Comparison of ENCODE assay signal across 1 cellular context in the genomic region with DNA sequence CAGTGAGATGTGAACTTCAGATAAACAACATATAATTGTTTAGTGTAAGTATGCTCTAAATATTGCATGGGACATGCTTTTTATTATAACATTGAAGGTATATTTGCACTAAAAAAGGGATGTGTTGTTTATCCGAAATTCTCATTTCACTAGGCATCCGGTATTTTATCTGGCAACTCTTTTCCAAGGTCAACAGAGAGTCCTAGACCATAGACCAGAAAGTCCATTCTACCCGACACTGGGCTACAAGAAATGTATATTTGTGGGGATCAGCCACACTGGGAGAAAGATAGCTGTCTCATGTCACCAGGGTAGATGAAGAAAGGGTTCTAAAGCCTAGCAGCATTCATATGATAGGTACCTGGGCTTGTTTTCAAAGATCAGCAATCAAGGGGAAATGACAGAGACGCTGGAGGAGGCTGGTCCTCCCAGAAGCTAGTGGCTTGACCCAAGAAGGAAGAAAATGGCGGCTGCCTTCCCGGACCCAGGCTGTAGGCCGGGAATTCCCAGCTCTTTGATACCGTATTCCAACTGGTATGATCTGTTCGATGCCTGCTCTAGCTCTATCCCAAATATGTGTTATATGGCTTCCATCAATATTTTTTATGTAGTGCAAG.
TF ChIP-seq lines count a peak whose summit lies in the region.

No MANE protein-coding gene starts in this region.

TF ChIP-seq in GM12878, 131 proteins besides CTCF, POLR2A, EP300 and RAD21:
- TF ChIP-seq, protein P1, sequence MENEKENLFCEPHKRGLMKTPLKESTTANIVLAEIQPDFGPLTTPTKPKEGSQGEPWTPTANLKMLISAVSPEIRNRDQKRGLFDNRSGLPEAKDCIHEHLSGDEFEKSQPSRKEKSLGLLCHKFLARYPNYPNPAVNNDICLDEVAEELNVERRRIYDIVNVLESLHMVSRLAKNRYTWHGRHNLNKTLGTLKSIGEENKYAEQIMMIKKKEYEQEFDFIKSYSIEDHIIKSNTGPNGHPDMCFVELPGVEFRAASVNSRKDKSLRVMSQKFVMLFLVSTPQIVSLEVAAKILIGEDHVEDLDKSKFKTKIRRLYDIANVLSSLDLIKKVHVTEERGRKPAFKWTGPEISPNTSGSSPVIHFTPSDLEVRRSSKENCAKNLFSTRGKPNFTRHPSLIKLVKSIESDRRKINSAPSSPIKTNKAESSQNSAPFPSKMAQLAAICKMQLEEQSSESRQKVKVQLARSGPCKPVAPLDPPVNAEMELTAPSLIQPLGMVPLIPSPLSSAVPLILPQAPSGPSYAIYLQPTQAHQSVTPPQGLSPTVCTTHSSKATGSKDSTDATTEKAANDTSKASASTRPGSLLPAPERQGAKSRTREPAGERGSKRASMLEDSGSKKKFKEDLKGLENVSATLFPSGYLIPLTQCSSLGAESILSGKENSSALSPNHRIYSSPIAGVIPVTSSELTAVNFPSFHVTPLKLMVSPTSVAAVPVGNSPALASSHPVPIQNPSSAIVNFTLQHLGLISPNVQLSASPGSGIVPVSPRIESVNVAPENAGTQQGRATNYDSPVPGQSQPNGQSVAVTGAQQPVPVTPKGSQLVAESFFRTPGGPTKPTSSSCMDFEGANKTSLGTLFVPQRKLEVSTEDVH (IDR thresholded peaks at IDR 0.05; ENCODE audit: low read depth, partially characterized antibody): no peak
- no peak for TF ChIP-seq ZBED1 (IDR thresholded peaks at IDR 0.05; ENCODE audit: borderline replicate concordance)
- TF ChIP-seq, protein P2, sequence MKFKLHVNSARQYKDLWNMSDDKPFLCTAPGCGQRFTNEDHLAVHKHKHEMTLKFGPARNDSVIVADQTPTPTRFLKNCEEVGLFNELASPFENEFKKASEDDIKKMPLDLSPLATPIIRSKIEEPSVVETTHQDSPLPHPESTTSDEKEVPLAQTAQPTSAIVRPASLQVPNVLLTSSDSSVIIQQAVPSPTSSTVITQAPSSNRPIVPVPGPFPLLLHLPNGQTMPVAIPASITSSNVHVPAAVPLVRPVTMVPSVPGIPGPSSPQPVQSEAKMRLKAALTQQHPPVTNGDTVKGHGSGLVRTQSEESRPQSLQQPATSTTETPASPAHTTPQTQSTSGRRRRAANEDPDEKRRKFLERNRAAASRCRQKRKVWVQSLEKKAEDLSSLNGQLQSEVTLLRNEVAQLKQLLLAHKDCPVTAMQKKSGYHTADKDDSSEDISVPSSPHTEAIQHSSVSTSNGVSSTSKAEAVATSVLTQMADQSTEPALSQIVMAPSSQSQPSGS (IDR thresholded peaks at IDR 0.05; ENCODE audit: low read length): no peak
- peak; percentile 44; the same call in 1 of the 2 replicates for TF ChIP-seq YY1 (IDR thresholded peaks at IDR 0.05; ENCODE audit: low read depth, low read length)
- no peak for TF ChIP-seq RFX5 (IDR thresholded peaks at IDR 0.05; ENCODE audit: low read depth, low read length)
TF ChIP-seq in GM12878: peak in this region for 1.
